Comparison of ENCODE assay signal across 17 cellular contexts in genomic region chr12:28506271-28506670, GRCh38.
DNase-seq lines count a peak whose midpoint lies in the region; ATAC-seq and TF ChIP-seq lines count a peak whose summit lies in the region.
"Had no signal": no experiment of that assay in that cellular context is flagged by ENCODE, and none has a peak within 500 bp of the region (broad histone marks: within the 10 kb centered on the region; RNA-seq: fewer than 3 reads in every experiment).

No MANE protein-coding gene starts in this region.

- TF ChIP-seq CTCF in mesothelial cell of epicardium (IDR thresholded peaks at IDR 0.05; ENCODE audit: unreplicated experiment): no peak
- no peak for TF ChIP-seq CTCF in right atrium auricular region (IDR thresholded peaks at IDR 0.05)
- TF ChIP-seq CTCF in left ventricle myocardium inferior (IDR thresholded peaks at IDR 0.05; ENCODE audit: borderline replicate concordance): no peak

- H3K9me3 ChIP-seq in right atrium auricular region (no peaks in the 10 kb centered on the region), left ventricle myocardium inferior (replicated peaks) (no peaks in the 10 kb centered on the region)
- H3K9me3 ChIP-seq: A549 had no signal

- no peaks in the 10 kb centered on the region for H3K27me3 Mint-ChIP-seq in central memory CD8-positive, alpha-beta T cell
- H3K27me3 Mint-ChIP-seq in mesothelial cell of epicardium (ENCODE audit: low read depth): no peaks in the 10 kb centered on the region
- H3K27me3 Mint-ChIP-seq: T-cell had no signal

- ATAC-seq in central memory CD8-positive, alpha-beta T cell (replicated peaks; ENCODE audit: extremely low read depth, poor library complexity, severe bottlenecking): no peak
- ATAC-seq in HG03460 (IDR thresholded peaks at IDR 0.05; ENCODE audit: unreplicated experiment): no peak
- ATAC-seq: A549, T-cell had no signal

- H3K27ac Mint-ChIP-seq in central memory CD8-positive, alpha-beta T cell (ENCODE audit: low read depth): peak overlapping the region; percentile 44
- H3K27ac Mint-ChIP-seq in mesothelial cell of epicardium: peak overlapping the region; percentile 70
- H3K27ac Mint-ChIP-seq: T-cell had no signal

- H3K4me3 ChIP-seq in right atrium auricular region (no peak overlapping the region), left ventricle myocardium inferior (no peak overlapping the region)
- H3K4me3 ChIP-seq: A549, SK-N-MC had no signal

- no peaks in the 10 kb centered on the region for H3K9me3 Mint-ChIP-seq in central memory CD8-positive, alpha-beta T cell
- peaks cover 19% of the 10 kb centered on the region for H3K9me3 Mint-ChIP-seq in mesothelial cell of epicardium

- DNase-seq in COLO829 (ENCODE audit: low spot score): peak; percentile 10
- DNase-seq in HCEC 1CT: peak; percentile 13
- DNase-seq in central memory CD8-positive, alpha-beta T cell (ENCODE audit: low spot score in 2 of 2): no peak
- DNase-seq in mesothelial cell of epicardium (ENCODE audit: low spot score in 2 of 2, unreplicated experiment in 2 of 2): no peak
- DNase-seq in right atrium auricular region (ENCODE audit: low spot score): no peak
- no peak for DNase-seq in left ventricle myocardium inferior
- DNase-seq in MV-4-11 (lab: John Stamatoyannopoulos, UW): no peak
- DNase-seq: C1 segment of cervical spinal cord, DND-41, GDM1, NCI-H1694 treated with DMSO at 0.1 percent for 48 hours, NCI-H748 treated with DMSO at 0.1 percent for 48 hours, SHP77, T-cell had no signal

- intact Hi-C loops in left ventricle myocardium inferior (cut with micrococcal nuclease): no loop called here

- H3K4me1 ChIP-seq in right atrium auricular region: peaks cover 0 to 5% of the 10 kb centered on the region in 2 donors
- peaks cover 15% of the 10 kb centered on the region for H3K4me1 ChIP-seq in left ventricle myocardium inferior
- H3K4me1 ChIP-seq: A549 had no signal

- no peak overlapping the region for H3K27ac ChIP-seq in right atrium auricular region
- H3K27ac ChIP-seq in left ventricle myocardium inferior (replicated peaks): no peak overlapping the region
- H3K27ac ChIP-seq: A549, SK-N-MC had no signal

- no peaks in the 10 kb centered on the region for H3K27me3 ChIP-seq in right atrium auricular region
- H3K27me3 ChIP-seq in left ventricle myocardium inferior (ENCODE audit: low read depth): no peaks in the 10 kb centered on the region

- H3K36me3 Mint-ChIP-seq in central memory CD8-positive, alpha-beta T cell (ENCODE audit: insufficient read depth): peaks cover 2% of the 10 kb centered on the region
- H3K36me3 Mint-ChIP-seq in mesothelial cell of epicardium: peaks cover 15% of the 10 kb centered on the region

- peaks cover 5% of the 10 kb centered on the region for H3K4me1 Mint-ChIP-seq in central memory CD8-positive, alpha-beta T cell
- peaks cover 19% of the 10 kb centered on the region for H3K4me1 Mint-ChIP-seq in mesothelial cell of epicardium

- H3K36me3 ChIP-seq in right atrium auricular region (no peaks in the 10 kb centered on the region), left ventricle myocardium inferior (no peaks in the 10 kb centered on the region)

- no peak overlapping the region for H3K4me3 Mint-ChIP-seq in central memory CD8-positive, alpha-beta T cell
- no peak overlapping the region for H3K4me3 Mint-ChIP-seq in mesothelial cell of epicardium
- H3K4me3 Mint-ChIP-seq: T-cell had no signal

Comparison
In these comparisons a context has a peak if more than half of its experiments do, and no peak if none do; other contexts are left out.
1. DNase-seq: peak in COLO829 (single experiment) and HCEC 1CT (single experiment); none in central memory CD8-positive, alpha-beta T cell (0 of 2), mesothelial cell of epicardium (0 of 2), right atrium auricular region (single experiment), left ventricle myocardium inferior (single experiment) and MV-4-11 (single experiment).